Comparison of ENCODE assay signal across 8 cellular contexts in the genomic region with DNA sequence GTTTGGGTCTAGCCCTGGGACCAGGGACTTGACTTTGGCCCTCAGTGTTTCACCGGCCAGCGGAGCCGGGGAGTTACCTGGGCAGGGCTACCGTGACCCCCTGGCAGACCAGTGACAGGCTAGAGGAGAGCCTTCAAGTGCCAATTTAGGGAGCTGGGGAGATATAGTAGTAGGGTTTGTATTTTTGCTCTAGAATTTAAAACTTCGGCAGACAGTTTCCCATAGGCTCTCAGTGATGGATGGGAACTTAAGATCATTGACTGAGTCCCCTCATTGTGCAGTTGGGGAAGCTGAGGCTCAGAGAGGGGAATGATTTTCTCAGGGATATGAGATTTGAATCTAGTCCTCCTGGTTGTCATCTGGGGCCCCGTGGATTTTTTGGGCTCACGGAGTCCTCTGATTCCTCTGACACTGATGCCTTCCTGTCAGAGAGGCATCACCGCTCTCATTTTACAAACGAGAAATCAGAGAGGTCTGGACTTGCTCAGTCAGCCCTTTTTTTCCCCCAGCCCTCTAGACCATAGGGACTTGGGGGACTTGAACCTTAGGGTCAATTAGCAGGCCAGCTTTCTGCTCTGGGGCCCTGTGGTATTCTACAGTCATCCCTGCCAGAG. TPM values are rescaled to one million over a fixed set of nuclear protein-coding genes. Genes with fewer than 3 reads are reported as not detected.
A peak's percentile ranks its signal among the peaks of the same experiment; 100 is the strongest.
DNase-seq lines count a peak whose midpoint lies in the region; ATAC-seq and TF ChIP-seq lines count a peak whose summit lies in the region.

No MANE protein-coding gene starts in this region.

- H3K9me3 ChIP-seq in right atrium auricular region (no peaks in the 10 kb centered on the region), right cardiac atrium (ENCODE audit: control insufficient read depth, low read length) (no peaks in the 10 kb centered on the region), mesodermal cell (ENCODE audit: control insufficient read depth, low read length) (no peaks in the 10 kb centered on the region), uterus (no peaks in the 10 kb centered on the region)

- intact Hi-C loops in right cardiac atrium (cut with DNase I) (loop anchor here (2.0 to 10.0 kb wide), 9 partner anchors 81 to 417 kb away; a partner anchor contains a TSS), uterus (cut with DNase I; ENCODE audit: low total_unique reads) (loop anchor here (2.0 to 10.0 kb wide), 5 partner anchors 83 to 415 kb away; a partner anchor contains a TSS), left ventricle myocardium superior (cut with micrococcal nuclease) (loop anchor here (5.0 kb wide), 2 partner anchors 82 to 362 kb away; a partner anchor contains a TSS)

- no peaks in the 10 kb centered on the region for H3K27me3 Mint-ChIP-seq in activated T-helper 17 cell treated with anti-CD3 and anti-CD28 coated beads, Interleukin-2, amount 50 U/mL, for 72 hours

- H3K36me3 ChIP-seq in right atrium auricular region (no peaks in the 10 kb centered on the region), mesodermal cell (ENCODE audit: control insufficient read depth, insufficient read depth, low read length) (no peaks in the 10 kb centered on the region), uterus (no peaks in the 10 kb centered on the region), brain microvascular endothelial cell (replicated peaks) (no peaks in the 10 kb centered on the region)

- no peaks in the 10 kb centered on the region for H3K27me3 ChIP-seq in right atrium auricular region
- H3K27me3 ChIP-seq in right cardiac atrium (ENCODE audit: control insufficient read depth, insufficient read depth), result no peaks in the 10 kb centered on the region
- no peaks in the 10 kb centered on the region for H3K27me3 ChIP-seq in uterus
- peaks cover 4% of the 10 kb centered on the region for H3K27me3 ChIP-seq in brain microvascular endothelial cell (replicated peaks)

- H3K27ac ChIP-seq in right atrium auricular region (peak overlapping the region; percentile 86 to 89), right cardiac atrium (ENCODE audit: low read length) (no peak overlapping the region), mesodermal cell (ENCODE audit: low read depth, low read length, severe bottlenecking) (peak overlapping the region; percentile 94), uterus (peak overlapping the region; percentile 95 to 98), brain microvascular endothelial cell (no peak overlapping the region)

- WGBS in right cardiac atrium, result 15% methylated on average over 9 of the region's 9 CpGs
- WGBS in mesodermal cell (ENCODE audit: insufficient coverage in 2 of 2), 2 experiments, result 39 to 44% methylated on average over 9 of the region's 9 CpGs

- H3K4me1 ChIP-seq in right atrium auricular region (peaks cover 0 to 31% of the 10 kb centered on the region in 2 donors), right cardiac atrium (ENCODE audit: control insufficient read depth, insufficient read depth, low read length) (peaks cover 2% of the 10 kb centered on the region), mesodermal cell (ENCODE audit: control insufficient read depth, insufficient read depth, low read length, poor library complexity, severe bottlenecking) (peaks cover 17% of the 10 kb centered on the region), uterus (peaks cover 0 to 10% of the 10 kb centered on the region in 2 donors)

- DNase-seq in right atrium auricular region (ENCODE audit: low spot score) (no peak), right cardiac atrium (no peak), uterus (no peak), activated gamma-delta T cell treated with Interleukin-2 at 50 U/mL for 16 hours (no peak), brain microvascular endothelial cell (no peak), left ventricle myocardium superior (no peak)

- H3K4me3 Mint-ChIP-seq in activated T-helper 17 cell treated with anti-CD3 and anti-CD28 coated beads, Interleukin-2, amount 50 U/mL, for 72 hours, result peak overlapping the region; percentile 71

- H3K4me1 Mint-ChIP-seq in activated T-helper 17 cell treated with anti-CD3 and anti-CD28 coated beads, Interleukin-2, amount 50 U/mL, for 72 hours, result peaks cover 13% of the 10 kb centered on the region

- H3K9me3 Mint-ChIP-seq in activated T-helper 17 cell treated with anti-CD3 and anti-CD28 coated beads, Interleukin-2, amount 50 U/mL, for 72 hours, result no peaks in the 10 kb centered on the region

- TF ChIP-seq CTCF in right atrium auricular region (IDR thresholded peaks at IDR 0.05) (peak in 1 of 2 donors; percentile 23), uterus (IDR thresholded peaks at IDR 0.05) (no peak), brain microvascular endothelial cell (IDR thresholded peaks at IDR 0.05; ENCODE audit: low read depth, low read length, missing control alignments) (no peak)

- in situ Hi-C loops in brain microvascular endothelial cell (cut with HindIII; ENCODE audit: low pct_ligation_motif_present, low sequenced_read_pairs), result loop anchor here (5.0 to 25.0 kb wide), 2 partner anchors 82 to 202 kb away; a partner anchor contains a TSS

- H3K36me3 Mint-ChIP-seq in activated T-helper 17 cell treated with anti-CD3 and anti-CD28 coated beads, Interleukin-2, amount 50 U/mL, for 72 hours (ENCODE audit: low read depth), result no peaks in the 10 kb centered on the region

- peak overlapping the region; percentile 82 for H3K27ac Mint-ChIP-seq in activated T-helper 17 cell treated with anti-CD3 and anti-CD28 coated beads, Interleukin-2, amount 50 U/mL, for 72 hours

- TF ChIP-seq POLR2A in uterus (IDR thresholded peaks at IDR 0.05), result no peak

- peak overlapping the region in 1 of 2 donors; percentile 69 for H3K4me3 ChIP-seq in right atrium auricular region
- no peak overlapping the region for H3K4me3 ChIP-seq in right cardiac atrium (ENCODE audit: low read length)
- H3K4me3 ChIP-seq in mesodermal cell (ENCODE audit: extremely low read depth, insufficient read depth, low read length, poor library complexity, severe bottlenecking), result peak overlapping the region; percentile 42
- H3K4me3 ChIP-seq in uterus, result no peak overlapping the region
- H3K4me3 ChIP-seq in brain microvascular endothelial cell (ENCODE audit: low read depth, low read length), result no peak overlapping the region

- no peak for ATAC-seq in right cardiac atrium
- no peak for ATAC-seq in activated T-helper 17 cell treated with anti-CD3 and anti-CD28 coated beads, Interleukin-2, amount 50 U/mL, for 72 hours (replicated peaks)
- no peak for ATAC-seq in left ventricle myocardium superior

RNA-seq across cellular contexts. Expression of a gene that starts 58.3 kb away (rescaled TPM):
- total RNA-seq in right atrium auricular region (10 to 100 TPM in 1 of 2 donors, 1 to 10 TPM in 1; 9.1 to 27.0 TPM), right cardiac atrium (10 to 100 TPM; 14.4 to 32.7 (median 28.7) TPM), uterus (10 to 100 TPM in 2 of 4 donors, 1 to 10 TPM in 2; 2.4 to 17.1 (median 10.1) TPM), left ventricle myocardium superior (48.9 TPM)
- polyA plus RNA-seq in right cardiac atrium, result 16.7 TPM
- 1 to 10 TPM; 1.0 to 3.2 TPM for total RNA-seq in activated T-helper 17 cell treated with anti-CD3 and anti-CD28 coated beads, Interleukin-2, amount 50 U/mL, for 72 hours
- 4.8 TPM for polyA plus RNA-seq in mesodermal cell (2013, experiment 1 of 2)
- polyA plus RNA-seq in mesodermal cell (2013, experiment 2 of 2), result 3.3 TPM

Comparison
In these comparisons a context has a peak if more than half of its experiments do, and no peak if none do; other contexts are left out.
1. H3K27ac ChIP-seq: peak in right atrium auricular region (2 of 2), mesodermal cell (single experiment) and uterus (2 of 2); none in right cardiac atrium (single experiment) and brain microvascular endothelial cell (single experiment).